In the genomic region with DNA sequence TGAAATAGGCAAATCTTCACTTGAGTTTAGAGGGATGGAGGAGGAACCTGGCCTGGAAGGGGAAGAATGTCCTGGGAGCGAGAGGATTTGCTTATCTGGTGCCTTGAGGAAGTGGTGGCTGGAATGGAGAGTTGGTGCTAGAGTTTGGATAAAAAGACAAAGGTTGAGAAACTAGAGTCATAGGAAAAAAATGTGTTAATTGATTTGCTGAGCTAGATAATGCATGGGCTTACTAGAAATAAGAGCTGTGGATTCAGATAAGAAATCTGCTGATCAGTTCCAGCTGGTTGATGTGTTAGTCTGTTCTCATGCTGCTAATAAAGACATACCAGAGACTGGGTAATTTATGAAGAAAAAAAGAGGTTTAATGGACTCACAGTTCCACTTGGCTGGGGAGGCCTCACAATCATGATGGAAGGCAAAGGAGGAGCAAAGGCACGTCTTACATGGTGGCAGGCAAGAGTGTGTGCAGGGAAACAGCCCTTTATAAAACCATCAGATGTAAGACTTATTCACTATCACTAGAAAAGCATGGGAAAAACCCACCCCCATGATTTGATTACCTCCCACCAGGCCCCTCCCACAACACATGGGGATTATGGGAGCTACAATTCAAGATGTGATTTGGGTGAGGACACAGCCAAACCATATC, we compare ENCODE assay signal across 15 cellular contexts. TPM values are rescaled to one million over a fixed set of nuclear protein-coding genes. Genes with fewer than 3 reads are reported as not detected.
DNase-seq lines count a peak whose midpoint lies in the region; ATAC-seq, FAIRE-seq and TF ChIP-seq lines count a peak whose summit lies in the region.
"Not testable (repeated sequence)": the region's sequence is repeated elsewhere in the genome, so short reads cannot be mapped to it uniquely, and the experiment has no call there.
"Had no signal": no experiment of that assay in that cellular context is flagged by ENCODE, and none has a peak within 500 bp of the region (broad histone marks: within the 10 kb centered on the region; RNA-seq: fewer than 3 reads in every experiment).

No MANE protein-coding gene starts in this region.

- not testable (repeated sequence) for H3K4me3 ChIP-seq in K562; fibroblast of pulmonary artery (replicated peaks; ENCODE audit: low read depth, low read length); cardiac muscle cell; HepG2 (replicated peaks in 1 of 3; ENCODE audit: insufficient read depth in 1 of 3, low read depth in 2 of 3, low read length in 3 of 3); smooth muscle cell

- not testable (repeated sequence) for H3K9me3 ChIP-seq in K562 (replicated peaks; ENCODE audit: control insufficient read depth, insufficient read depth, low read depth, low read length); cardiac muscle cell (ENCODE audit: low read depth); smooth muscle cell (replicated peaks; ENCODE audit: low read depth)
- H3K9me3 ChIP-seq in HepG2 (ENCODE audit: low read length): peaks cover 16% of the 10 kb centered on the region

- POLR2A ChIA-PET in K562 (lab: Yijun Ruan, JAX); HepG2 (lab: Yijun Ruan, JAX): not testable (repeated sequence)

- H3K4me2 ChIP-seq in K562 (ENCODE audit: insufficient read depth, low read length); HepG2 (ENCODE audit: low read depth, low read length); smooth muscle cell: not testable (repeated sequence)

- not testable (repeated sequence) for H3K9me1 ChIP-seq in K562 (ENCODE audit: control insufficient read depth, insufficient read depth, low read length)

- CTCF ChIA-PET in K562 (lab: Yijun Ruan, JAX; ENCODE audit: low intra/inter-chr PET ratio); HepG2 (lab: Yijun Ruan, JAX; ENCODE audit: low intra/inter-chr PET ratio, low total read pairs): not testable (repeated sequence)

- not testable (repeated sequence) for H3K79me2 ChIP-seq in K562 (ENCODE audit: control insufficient read depth, insufficient read depth, low read length); HepG2 (ENCODE audit: insufficient read depth, low read length); smooth muscle cell (ENCODE audit: low read depth)

- not testable (repeated sequence) for H3F3A ChIP-seq in smooth muscle cell (ENCODE audit: low read depth)

- WGBS in K562 (ENCODE audit: insufficient coverage, low coverage, missing lambda C conversion rate): 4% methylated on average over 2 of the region's 2 CpGs
- WGBS in HepG2 (ENCODE audit: low lambda C conversion rate): 0% methylated on average over 1 of the region's 2 CpGs
- WGBS in smooth muscle cell (ENCODE audit: low lambda C conversion rate): 51% methylated on average over 2 of the region's 2 CpGs

- TF ChIP-seq EP300 in K562 (IDR thresholded peaks at IDR 0.05; ENCODE audit: low read length); HepG2 (IDR thresholded peaks at IDR 0.05; ENCODE audit: low read depth in 2 of 2, low read length in 2 of 2); HepG2 (CRISPR knock-in tag; IDR thresholded peaks at IDR 0.05; ENCODE audit: borderline replicate concordance): not testable (repeated sequence)

- in situ Hi-C loops in K562 (cut with MboI); HepG2 (cut with HindIII; ENCODE audit: extremely low pct_ligation_motif_present, low pct_unique_long_range_greater_than_20kb): not testable (repeated sequence)

- intact Hi-C loops in K562 (cut with micrococcal nuclease); HepG2 (cut with micrococcal nuclease; ENCODE audit: unreplicated experiment): not testable (repeated sequence)

- not testable (repeated sequence) for BruUV-seq in K562 (replicated peaks; lab: Mats Ljungman, UMichigan); HepG2 (replicated peaks; lab: Mats Ljungman, UMichigan)

- not testable (repeated sequence) for H2AFZ ChIP-seq in K562 (ENCODE audit: low read depth, low read length); HepG2 (ENCODE audit: low read length); smooth muscle cell (ENCODE audit: low read depth)

- H3K36me3 ChIP-seq in K562 (ENCODE audit: control insufficient read depth, insufficient read depth, low read length); cardiac muscle cell; HepG2 (replicated peaks in 1 of 2; ENCODE audit: control insufficient read depth in 1 of 2, insufficient read depth in 2 of 2, low read length in 2 of 2); smooth muscle cell (ENCODE audit: low read depth): not testable (repeated sequence)

- not testable (repeated sequence) for H3K27me3 ChIP-seq in K562 (ENCODE audit: control insufficient read depth in 2 of 2, insufficient read depth in 2 of 2, low read length in 2 of 2); cardiac muscle cell; HepG2 (ENCODE audit: control insufficient read depth in 1 of 2, insufficient read depth in 2 of 2, low read length in 2 of 2); smooth muscle cell (ENCODE audit: low read depth)

- not testable (repeated sequence) for H3K27ac ChIP-seq in K562 (ENCODE audit: extremely low read depth, low read depth, low read length); HepG2 (ENCODE audit: extremely low read length, insufficient read depth, low read length)
- H3K27ac ChIP-seq in cardiac muscle cell: peak overlapping the region; percentile 5
- peak overlapping the region; percentile 25 for H3K27ac ChIP-seq in smooth muscle cell (ENCODE audit: low read depth)

- H3K9ac ChIP-seq in K562 (ENCODE audit: insufficient read depth in 1 of 2, low read depth in 2 of 2, low read length in 2 of 2); HepG2 (ENCODE audit: insufficient read depth, low read depth, low read length); smooth muscle cell (ENCODE audit: low read depth): not testable (repeated sequence)

- not testable (repeated sequence) for TF ChIP-seq RAD21 in K562 (CRISPR knock-in tag; conservative IDR thresholded peaks at IDR 0.05 in 1 of 2, IDR thresholded peaks at IDR 0.05 in 1 of 2); HepG2 (CRISPR knock-in tag; IDR thresholded peaks at IDR 0.05)

- not testable (repeated sequence) for H3K4me1 ChIP-seq in K562 (replicated peaks in 1 of 2; ENCODE audit: control insufficient read depth in 2 of 2, insufficient read depth in 2 of 2, low read length in 2 of 2); cardiac muscle cell (ENCODE audit: low read depth); smooth muscle cell (ENCODE audit: low read depth)
- H3K4me1 ChIP-seq in HepG2 (ENCODE audit: insufficient read depth, low read length): peaks cover 14% of the 10 kb centered on the region

- FAIRE-seq in K562 (lab: Jason Lieb, UNC); HepG2 (lab: Jason Lieb, UNC): not testable (repeated sequence)

- not testable (repeated sequence) for H4K20me1 ChIP-seq in K562 (replicated peaks; ENCODE audit: control insufficient read depth, insufficient read depth, low read length); HepG2 (ENCODE audit: insufficient read depth, low read length); smooth muscle cell (ENCODE audit: low read depth)

- DNase-seq in AG20443 (ENCODE audit: low spot score) (peak; percentile 3), NCI-H226 (peak; percentile 69), fibroblast of pulmonary artery (ENCODE audit: low read depth) (peak; percentile 53), cardiac muscle cell (ENCODE audit: low read depth in 1 of 2, low spot score in 1 of 2) (peak in 1 of 2 donors; percentile 57), mucosa of gallbladder (ENCODE audit: low spot score) (peak; percentile 33)
- not testable (repeated sequence) for DNase-seq in K562 (ENCODE audit: extremely low read depth in 1 of 4, low spot score in 3 of 4); HepG2 (ENCODE audit: low spot score); smooth muscle cell (lab: John Stamatoyannopoulos, UW; ENCODE audit: unreplicated experiment)

- not testable (repeated sequence) for TF ChIP-seq POLR2A in K562 (conservative IDR thresholded peaks at IDR 0.05); HepG2 (IDR thresholded peaks at IDR 0.05; ENCODE audit: insufficient read depth in 1 of 2, low read depth in 2 of 2, low read length in 2 of 2)

- TF ChIP-seq CTCF in K562 (IDR thresholded peaks at IDR 0.05 in 2 of 3, conservative IDR thresholded peaks at IDR 0.05 in 1 of 3; ENCODE audit: insufficient read depth in 2 of 3, low read depth in 1 of 3, low read length in 3 of 3); fibroblast of pulmonary artery (IDR thresholded peaks at IDR 0.05; ENCODE audit: low read length, missing control alignments); cardiac muscle cell (IDR thresholded peaks at IDR 0.05; ENCODE audit: low read depth, low read length); HepG2 (CRISPR knock-in tag; IDR thresholded peaks at IDR 0.05); smooth muscle cell (IDR thresholded peaks at IDR 0.05; ENCODE audit: borderline replicate concordance, insufficient read depth, poor library complexity, severe bottlenecking): not testable (repeated sequence)

- not testable (repeated sequence) for ATAC-seq in K562, HepG2

RNA-seq across cellular contexts. Expression of a gene that starts 43.9 kb away (rescaled TPM):
- total RNA-seq in K562 (2011; cell fraction: chromatin; rRNA removed; ENCODE audit: low replicate concordance): not detected in 2 replicates
- not detected in 2 replicates for total RNA-seq in K562 (2011; cell fraction: nucleolus; rRNA removed)
- not detected in 2 replicates for total RNA-seq in K562 (2011; cell fraction: nucleoplasm; rRNA removed)
- total RNA-seq in K562 (2014; rRNA removed): not detected in 2 replicates
- not detected in 2 replicates for total RNA-seq in K562 (2014; rRNA removed; fragmentation: Illumina TruSeq; extraction: Trizol)
- total RNA-seq in K562 (2015; rRNA removed; fragmentation: Illumina TruSeq; extraction: Trizol): not detected in 2 replicates
- not detected in 2 replicates for total RNA-seq in K562 (2021)
- polyA plus RNA-seq in K562 (2011; rRNA removed): not detected in 2 replicates
- polyA plus RNA-seq in K562 (2011; cell fraction: cytosol; rRNA removed): not detected in 2 replicates
- not detected in 2 replicates for polyA plus RNA-seq in K562 (2011; cell fraction: nucleus; rRNA removed)
- not detected in 2 replicates for polyA plus RNA-seq in K562 (2012)
- not detected in 2 replicates for polyA plus RNA-seq in K562 (2014; fragmentation: Illumina TruSeq; extraction: Trizol)
- polyA plus RNA-seq in K562 (2014; fragmentation: Nextera tagmentation; extraction: Ambion mirVana): not detected
- polyA plus RNA-seq in K562 (2014; rRNA removed): not detected in 2 replicates
- polyA minus RNA-seq in K562 (2011; rRNA and poly(A)+ RNA removed): not detected in 2 replicates
- polyA minus RNA-seq in K562 (2011; cell fraction: cytosol; rRNA and poly(A)+ RNA removed): not detected in 2 replicates
- not detected in 2 replicates for polyA minus RNA-seq in K562 (2011; cell fraction: nucleus; rRNA and poly(A)+ RNA removed)
- 0.18 TPM in 1 of 2 replicates, not detected in the other for total RNA-seq in cardiac muscle cell
- polyA plus RNA-seq in cardiac muscle cell: not detected in 2 replicates
- total RNA-seq in HepG2 (2016; rRNA removed; fragmentation: Illumina TruSeq; extraction: Trizol): not detected in 2 replicates
- total RNA-seq in HepG2 (2016; cell fraction: cytosol; rRNA removed; fragmentation: Illumina TruSeq; extraction: Trizol; ENCODE audit: low read depth): not detected in 2 replicates
- not detected in 2 replicates for total RNA-seq in HepG2 (2016; cell fraction: insoluble cytoplasmic fraction; rRNA removed; fragmentation: Illumina TruSeq; extraction: Trizol)
- total RNA-seq in HepG2 (2016; cell fraction: membrane; rRNA removed; fragmentation: Illumina TruSeq; extraction: Trizol): not detected in 2 replicates
- not detected in 2 replicates for total RNA-seq in HepG2 (2016; cell fraction: nucleus; rRNA removed; fragmentation: Illumina TruSeq; extraction: Trizol)
- not detected in 2 replicates for polyA plus RNA-seq in HepG2 (2011; rRNA removed)
- not detected in 2 replicates for polyA plus RNA-seq in HepG2 (2011; cell fraction: cytosol; rRNA removed)
- not detected in 2 replicates for polyA plus RNA-seq in HepG2 (2011; cell fraction: nucleus; rRNA removed)
- polyA plus RNA-seq in HepG2 (2012): not detected in 2 replicates
- not detected in 2 replicates for polyA plus RNA-seq in HepG2 (2016; cell fraction: cytosol; fragmentation: Illumina TruSeq; extraction: Trizol; ENCODE audit: low read depth)
- not detected in 2 replicates for polyA plus RNA-seq in HepG2 (2016; cell fraction: insoluble cytoplasmic fraction; fragmentation: Illumina TruSeq; extraction: Trizol; ENCODE audit: low read depth)
- polyA plus RNA-seq in HepG2 (2016; cell fraction: membrane; fragmentation: Illumina TruSeq; extraction: Trizol; ENCODE audit: low read depth): not detected in 2 replicates
- polyA plus RNA-seq in HepG2 (2016; cell fraction: nucleus; fragmentation: Illumina TruSeq; extraction: Trizol; ENCODE audit: insufficient read depth, low read depth): not detected in 2 replicates
- not detected in 2 replicates for polyA minus RNA-seq in HepG2 (2011; rRNA and poly(A)+ RNA removed; ENCODE audit: low replicate concordance)
- polyA minus RNA-seq in HepG2 (2011; cell fraction: cytosol; rRNA and poly(A)+ RNA removed): not detected in 2 replicates
- not detected in 2 replicates for polyA minus RNA-seq in HepG2 (2011; cell fraction: nucleus; rRNA and poly(A)+ RNA removed)
- 1.4 TPM for total RNA-seq in mucosa of gallbladder
- total RNA-seq in smooth muscle cell: 3.5 and 7.0 TPM in 2 replicates
- polyA plus RNA-seq in smooth muscle cell: 5.8 and 7.0 TPM in 2 replicates
- total RNA-seq: CD4-positive, alpha-beta T cell; CD8-positive, alpha-beta memory T cell; G401; H4; HFFc6 had no signal
- polyA plus RNA-seq: AG04450; CD14-positive monocyte; CD8-positive, alpha-beta memory T cell had no signal

RNA-seq across cellular contexts. Expression of a gene that starts 45.6 kb away (rescaled TPM):
- total RNA-seq in K562 (2011; cell fraction: chromatin; rRNA removed; ENCODE audit: low replicate concordance): not detected in 2 replicates
- not detected in 2 replicates for total RNA-seq in K562 (2011; cell fraction: nucleolus; rRNA removed)
- total RNA-seq in K562 (2011; cell fraction: nucleoplasm; rRNA removed): not detected in 2 replicates
- total RNA-seq in K562 (2014; rRNA removed): not detected in 2 replicates
- total RNA-seq in K562 (2014; rRNA removed; fragmentation: Illumina TruSeq; extraction: Trizol): not detected in 2 replicates
- not detected in 2 replicates for total RNA-seq in K562 (2015; rRNA removed; fragmentation: Illumina TruSeq; extraction: Trizol)
- 0.07 TPM in 1 of 2 replicates, not detected in the other for total RNA-seq in K562 (2021)
- not detected in 2 replicates for polyA plus RNA-seq in K562 (2011; rRNA removed)
- polyA plus RNA-seq in K562 (2011; cell fraction: cytosol; rRNA removed): not detected in 2 replicates
- not detected in 2 replicates for polyA plus RNA-seq in K562 (2011; cell fraction: nucleus; rRNA removed)
- polyA plus RNA-seq in K562 (2012): not detected in 2 replicates
- not detected in 2 replicates for polyA plus RNA-seq in K562 (2014; fragmentation: Illumina TruSeq; extraction: Trizol)
- not detected for polyA plus RNA-seq in K562 (2014; fragmentation: Nextera tagmentation; extraction: Ambion mirVana)
- not detected in 2 replicates for polyA plus RNA-seq in K562 (2014; rRNA removed)
- polyA minus RNA-seq in K562 (2011; rRNA and poly(A)+ RNA removed): not detected in 2 replicates
- not detected in 2 replicates for polyA minus RNA-seq in K562 (2011; cell fraction: cytosol; rRNA and poly(A)+ RNA removed)
- not detected in 2 replicates for polyA minus RNA-seq in K562 (2011; cell fraction: nucleus; rRNA and poly(A)+ RNA removed)
- total RNA-seq in cardiac muscle cell: 0.74 TPM in 1 of 2 replicates, not detected in the other
- not detected in 2 replicates for polyA plus RNA-seq in cardiac muscle cell
- total RNA-seq in HepG2 (2016; rRNA removed; fragmentation: Illumina TruSeq; extraction: Trizol): 20.1 and 31.5 TPM in 2 replicates
- total RNA-seq in HepG2 (2016; cell fraction: cytosol; rRNA removed; fragmentation: Illumina TruSeq; extraction: Trizol; ENCODE audit: low read depth): 45.1 and 49.0 TPM in 2 replicates
- total RNA-seq in HepG2 (2016; cell fraction: insoluble cytoplasmic fraction; rRNA removed; fragmentation: Illumina TruSeq; extraction: Trizol): 19.7 and 31.7 TPM in 2 replicates
- total RNA-seq in HepG2 (2016; cell fraction: membrane; rRNA removed; fragmentation: Illumina TruSeq; extraction: Trizol): 30.2 and 35.9 TPM in 2 replicates
- 43.4 and 49.5 TPM in 2 replicates for total RNA-seq in HepG2 (2016; cell fraction: nucleus; rRNA removed; fragmentation: Illumina TruSeq; extraction: Trizol)
- 11.3 and 12.0 TPM in 2 replicates for polyA plus RNA-seq in HepG2 (2011; rRNA removed)
- 7.1 and 9.5 TPM in 2 replicates for polyA plus RNA-seq in HepG2 (2011; cell fraction: cytosol; rRNA removed)
- polyA plus RNA-seq in HepG2 (2011; cell fraction: nucleus; rRNA removed): 27.4 and 27.6 TPM in 2 replicates
- polyA plus RNA-seq in HepG2 (2012): 15.3 and 16.9 TPM in 2 replicates
- polyA plus RNA-seq in HepG2 (2016; cell fraction: cytosol; fragmentation: Illumina TruSeq; extraction: Trizol; ENCODE audit: low read depth): 8.5 and 8.8 TPM in 2 replicates
- 22.6 and 23.7 TPM in 2 replicates for polyA plus RNA-seq in HepG2 (2016; cell fraction: insoluble cytoplasmic fraction; fragmentation: Illumina TruSeq; extraction: Trizol; ENCODE audit: low read depth)
- polyA plus RNA-seq in HepG2 (2016; cell fraction: membrane; fragmentation: Illumina TruSeq; extraction: Trizol; ENCODE audit: low read depth): 18.2 and 20.7 TPM in 2 replicates
- 80.9 and 84.1 TPM in 2 replicates for polyA plus RNA-seq in HepG2 (2016; cell fraction: nucleus; fragmentation: Illumina TruSeq; extraction: Trizol; ENCODE audit: insufficient read depth, low read depth)
- 9.1 and 24.8 TPM in 2 replicates for polyA minus RNA-seq in HepG2 (2011; rRNA and poly(A)+ RNA removed; ENCODE audit: low replicate concordance)
- 10.9 and 11.6 TPM in 2 replicates for polyA minus RNA-seq in HepG2 (2011; cell fraction: cytosol; rRNA and poly(A)+ RNA removed)
- 19.3 and 20.1 TPM in 2 replicates for polyA minus RNA-seq in HepG2 (2011; cell fraction: nucleus; rRNA and poly(A)+ RNA removed)
- total RNA-seq in mucosa of gallbladder: 36.0 TPM
- total RNA-seq in smooth muscle cell: 68.7 and 69.5 TPM in 2 replicates
- polyA plus RNA-seq in smooth muscle cell: 39.8 and 59.5 TPM in 2 replicates
- total RNA-seq: CD4-positive, alpha-beta T cell; CD8-positive, alpha-beta memory T cell; G401; H4; HFFc6 had no signal
- polyA plus RNA-seq: CD14-positive monocyte; CD8-positive, alpha-beta memory T cell had no signal

Comparison
In these comparisons a context has a peak if more than half of its experiments do, and no peak if none do; other contexts are left out.
1. RNA of a gene that starts 45.6 kb away (total RNA-seq): 68.7 to 69.5 TPM in smooth muscle cell, 36.0 TPM in mucosa of gallbladder (single experiment) and 19.7 to 49.5 TPM in HepG2; 0.74 TPM in cardiac muscle cell and 0.07 TPM in K562; every median in the first group is over 10 times any median in the second.